In genomic region chr6:163820171-163820570, GRCh38 we compare ENCODE assay signal across 29 cellular contexts.
"Had no signal": no experiment of that assay in that cellular context is flagged by ENCODE, and none has a peak within 500 bp of the region (broad histone marks: within the 10 kb centered on the region; RNA-seq: fewer than 3 reads in every experiment).

No MANE protein-coding gene starts in this region.

- H3K36me3 Mint-ChIP-seq: activated naive CD4-positive, alpha-beta T cell treated with anti-CD3 and anti-CD28 coated beads, Interleukin-2, amount 50 U/mL, for 24 hours; activated naive CD8-positive, alpha-beta T cell treated with anti-CD3 and anti-CD28 coated beads, Interleukin-2, amount 10 ng/mL, durations not matched to agents 7 days and 5 days had no signal

- H3K9me3 Mint-ChIP-seq: activated CD4-positive, alpha-beta T cell treated with anti-CD3 and anti-CD28 coated beads, Interleukin-2, amount 10 ng/mL, durations not matched to agents 7 days and 5 days; activated CD8-positive, alpha-beta T cell treated with anti-CD3 and anti-CD28 coated beads for 36 hours; activated naive CD4-positive, alpha-beta T cell treated with anti-CD3 and anti-CD28 coated beads, Interleukin-2, amount 50 U/mL, for 24 hours; activated naive CD8-positive, alpha-beta T cell treated with anti-CD3 and anti-CD28 coated beads, Interleukin-2, amount 10 ng/mL, durations not matched to agents 7 days and 5 days; activated T-helper 1 cell treated with anti-CD3 and anti-CD28 coated beads, Interleukin-12 subunit alpha, Interleukin-12 subunit beta, Interleukin-2, Interleukin-4 antibody, amounts not matched to agents 30 ng/mL and 10 ng/mL and 1 ng/mL, durations not matched to agents 14 hours and 24 hours and 36 hours; activated T-helper 2 cell treated with anti-CD3 and anti-CD28 coated beads, Interferon-gamma antibody, Interleukin-2, Interleukin-4, amounts not matched to agents 10 μg/mL and 5 μg/mL and 100 μg/mL, durations not matched to agents 14 hours and 24 hours and 36 hours had no signal

- H3K4me1 Mint-ChIP-seq: activated CD4-positive, alpha-beta T cell treated with anti-CD3 and anti-CD28 coated beads, Interleukin-2, amount 10 ng/mL, durations not matched to agents 7 days and 5 days; activated naive CD4-positive, alpha-beta T cell treated with anti-CD3 and anti-CD28 coated beads, Interleukin-2, amount 50 U/mL, for 24 hours; activated naive CD8-positive, alpha-beta T cell treated with anti-CD3 and anti-CD28 coated beads, Interleukin-2, amount 10 ng/mL, durations not matched to agents 7 days and 5 days had no signal

- H3K27me3 Mint-ChIP-seq: activated CD4-positive, alpha-beta T cell treated with anti-CD3 and anti-CD28 coated beads, Interleukin-2, amount 10 ng/mL, durations not matched to agents 7 days and 5 days; activated naive CD8-positive, alpha-beta T cell treated with anti-CD3 and anti-CD28 coated beads, Interleukin-2, amount 10 ng/mL, durations not matched to agents 7 days and 5 days had no signal

- H3K36me3 ChIP-seq: ascending aorta, esophagus squamous epithelium, gastroesophageal sphincter, heart right ventricle had no signal

- H3K27me3 ChIP-seq: ascending aorta, esophagus squamous epithelium, gastroesophageal sphincter, heart right ventricle had no signal

- DNase-seq: activated CD4-positive, alpha-beta T cell treated with anti-CD3 and anti-CD28 coated beads for 4 hours; activated CD4-positive, alpha-beta T cell treated with anti-CD3 and anti-CD28 coated beads, Interleukin-2, amount 10 ng/mL, durations not matched to agents 7 days and 5 days; activated CD4-positive, alpha-beta T cell treated with anti-CD3 and anti-CD28 coated beads, Interleukin-2, amount 50 U/mL, for 4 hours; activated CD4-positive, CD25-positive, alpha-beta regulatory T cell; activated CD4-positive, CD25-positive, alpha-beta regulatory T cell treated with anti-CD3 and anti-CD28 coated beads, Interleukin-2, amount 50 U/mL, for 72 hours; activated CD8-positive, alpha-beta memory T cell treated with anti-CD3 and anti-CD28 coated beads for 24 hours; activated CD8-positive, alpha-beta memory T cell treated with anti-CD3 and anti-CD28 coated beads, Interleukin-2, amount 50 U/mL, for 4 hours; activated CD8-positive, alpha-beta T cell treated with anti-CD3 and anti-CD28 coated beads for 36 hours; activated effector memory CD4-positive, alpha-beta T cell treated with anti-CD3 and anti-CD28 coated beads, Interleukin-2, amount 50 U/mL, for 16 hours; activated naive CD4-positive, alpha-beta T cell treated with anti-CD3 and anti-CD28 coated beads for 36 hours; activated naive CD8-positive, alpha-beta T cell treated with anti-CD3 and anti-CD28 coated beads, Interleukin-2, amount 10 ng/mL, durations not matched to agents 7 days and 5 days; activated T-cell treated with anti-CD3 and anti-CD28 coated beads, Interleukin-2, amount 50 U/mL, for 1 hour; activated T-cell treated with anti-CD3 and anti-CD28 coated beads, Interleukin-2, amount 50 U/mL, for 48 hours; caudate nucleus; cortex of kidney; dermis blood vessel endothelial cell; effector CD4-positive, alpha-beta T cell; effector memory CD8-positive, alpha-beta T cell; erythroblast; esophagus squamous epithelium; foreskin melanocyte; heart right ventricle; T-helper 2 cell had no signal

- H3K4me3 ChIP-seq: ascending aorta, esophagus squamous epithelium, gastroesophageal sphincter, heart right ventricle had no signal

- H3K27ac Mint-ChIP-seq: activated CD4-positive, alpha-beta T cell treated with anti-CD3 and anti-CD28 coated beads, Interleukin-2, amount 10 ng/mL, durations not matched to agents 7 days and 5 days; activated CD8-positive, alpha-beta T cell treated with anti-CD3 and anti-CD28 coated beads for 36 hours; activated naive CD4-positive, alpha-beta T cell treated with anti-CD3 and anti-CD28 coated beads for 36 hours; activated naive CD4-positive, alpha-beta T cell treated with anti-CD3 and anti-CD28 coated beads, Interleukin-2, amount 50 U/mL, for 24 hours; activated naive CD8-positive, alpha-beta T cell treated with anti-CD3 and anti-CD28 coated beads, Interleukin-2, amount 10 ng/mL, durations not matched to agents 7 days and 5 days; activated T-helper 1 cell treated with anti-CD3 and anti-CD28 coated beads, Interleukin-12 subunit alpha, Interleukin-12 subunit beta, Interleukin-2, Interleukin-4 antibody, amounts not matched to agents 30 ng/mL and 10 ng/mL and 1 ng/mL, durations not matched to agents 14 hours and 24 hours and 36 hours; activated T-helper 2 cell treated with anti-CD3 and anti-CD28 coated beads, Interferon-gamma antibody, Interleukin-2, Interleukin-4, amounts not matched to agents 10 μg/mL and 5 μg/mL and 100 μg/mL, durations not matched to agents 14 hours and 24 hours and 36 hours; effector memory CD8-positive, alpha-beta T cell had no signal

- H3K4me3 Mint-ChIP-seq: activated CD4-positive, alpha-beta T cell treated with anti-CD3 and anti-CD28 coated beads, Interleukin-2, amount 10 ng/mL, durations not matched to agents 7 days and 5 days; activated CD8-positive, alpha-beta T cell treated with anti-CD3 and anti-CD28 coated beads for 36 hours; activated naive CD4-positive, alpha-beta T cell treated with anti-CD3 and anti-CD28 coated beads for 36 hours; activated naive CD4-positive, alpha-beta T cell treated with anti-CD3 and anti-CD28 coated beads, Interleukin-2, amount 50 U/mL, for 24 hours; activated naive CD8-positive, alpha-beta T cell treated with anti-CD3 and anti-CD28 coated beads, Interleukin-2, amount 10 ng/mL, durations not matched to agents 7 days and 5 days; activated T-helper 1 cell treated with anti-CD3 and anti-CD28 coated beads, Interleukin-12 subunit alpha, Interleukin-12 subunit beta, Interleukin-2, Interleukin-4 antibody, amounts not matched to agents 30 ng/mL and 10 ng/mL and 1 ng/mL, durations not matched to agents 14 hours and 24 hours and 36 hours; effector memory CD8-positive, alpha-beta T cell had no signal

- H3K27ac ChIP-seq: ascending aorta, esophagus squamous epithelium, gastroesophageal sphincter had no signal

- H3K9me3 ChIP-seq: ascending aorta, esophagus squamous epithelium, gastroesophageal sphincter, heart right ventricle had no signal

- FAIRE-seq: colon had no signal

- ATAC-seq: activated CD8-positive, alpha-beta T cell treated with anti-CD3 and anti-CD28 coated beads for 36 hours; effector memory CD8-positive, alpha-beta T cell; gastroesophageal sphincter had no signal

- H3K4me1 ChIP-seq: ascending aorta, esophagus squamous epithelium, gastroesophageal sphincter had no signal
